In genomic region chr2:188628989-188629889, GRCh38 we compare ENCODE assay signal across 11 cellular contexts.
DNase-seq lines count a peak whose midpoint lies in the region; ATAC-seq, FAIRE-seq and TF ChIP-seq lines count a peak whose summit lies in the region.
"Had no signal": no experiment of that assay in that cellular context is flagged by ENCODE, and none has a peak within 500 bp of the region (broad histone marks: within the 10 kb centered on the region; RNA-seq: fewer than 3 reads in every experiment).

No MANE protein-coding gene starts in this region.

- no peak for DNase-seq in Right ventricle myocardium superior
- no peak for DNase-seq in cardiac septum (ENCODE audit: low spot score)
- no peak for DNase-seq in keratinocyte (ENCODE audit: low read depth, low spot score)
- no peak for DNase-seq in aorta
- no peak for DNase-seq in KG1 (lab: John Stamatoyannopoulos, UW)
- DNase-seq in NCI-H1436 treated with DMSO at 0.1 percent for 48 hours (lab: John Stamatoyannopoulos, UW) = no peak
- DNase-seq: kidney glomerular epithelial cell, NCI-H1436 had no signal

- WGBS in aorta, 2 donors = 74 to 84% methylated on average over 4 of the region's 4 CpGs

- intact Hi-C loops in Right ventricle myocardium superior (cut with DNase I) = no loop called here
- intact Hi-C loops in cardiac septum (cut with DNase I) = no loop called here
- intact Hi-C loops in aorta (cut with DNase I) = no loop called here

- H3K36me3 Mint-ChIP-seq in brain = no peaks in the 10 kb centered on the region

- TF ChIP-seq CTCF in brain (conservative IDR thresholded peaks at IDR 0.05) (no peak), keratinocyte (optimal IDR thresholded peaks at IDR 0.05 in 1 of 3, IDR thresholded peaks at IDR 0.05 in 1 of 3, conservative IDR thresholded peaks at IDR 0.05 in 1 of 3; ENCODE audit: extremely low read depth in 1 of 3, insufficient read depth in 2 of 3, low read length in 3 of 3) (no peak)

- peak; percentile 74 for FAIRE-seq in keratinocyte (lab: Jason Lieb, UNC)

- no peak overlapping the region for H3K9ac ChIP-seq in keratinocyte (ENCODE audit: control insufficient read depth, extremely low read depth, insufficient read depth, low read length)

- H3K9me3 ChIP-seq in keratinocyte (ENCODE audit: control insufficient read depth, low read depth, low read length) = no peaks in the 10 kb centered on the region
- H3K9me3 ChIP-seq in aorta (ENCODE audit: control insufficient read depth, low read length) = no peaks in the 10 kb centered on the region

- peak; percentile 39 for ATAC-seq in Right ventricle myocardium superior (ENCODE audit: poor library complexity)
- peak; percentile 42 for ATAC-seq in aorta (ENCODE audit: low FRiP score)
- no peak for ATAC-seq in GM19455 (IDR thresholded peaks at IDR 0.05; ENCODE audit: unreplicated experiment)

- H3K27me3 ChIP-seq in keratinocyte (ENCODE audit: control insufficient read depth, extremely low read depth, insufficient read depth, low read length) = no peaks in the 10 kb centered on the region
- no peaks in the 10 kb centered on the region for H3K27me3 ChIP-seq in aorta (ENCODE audit: control insufficient read depth in 1 of 2, insufficient read depth in 2 of 2, low read length in 1 of 2)

- H3K4me2 ChIP-seq in keratinocyte (ENCODE audit: control insufficient read depth, extremely low read depth, insufficient read depth, low read depth, low read length) = no peak overlapping the region

- peaks cover 3% of the 10 kb centered on the region for H3K4me1 ChIP-seq in keratinocyte (ENCODE audit: control insufficient read depth, extremely low read depth, insufficient read depth, low read length)
- H3K4me1 ChIP-seq in aorta (ENCODE audit: control insufficient read depth in 1 of 2, insufficient read depth in 2 of 2, low read length in 2 of 2) = peaks cover 0 to 2% of the 10 kb centered on the region in 2 donors

- dilution Hi-C loops in keratinocyte (cut with MboI; ENCODE audit: extremely low pct_ligation_motif_present, low sequenced_read_pairs) = no loop called here

- no peaks in the 10 kb centered on the region for H3K36me3 ChIP-seq in keratinocyte (ENCODE audit: control insufficient read depth in 2 of 2, extremely low read depth in 1 of 2, insufficient read depth in 2 of 2, low read length in 2 of 2)
- no peaks in the 10 kb centered on the region for H3K36me3 ChIP-seq in aorta (ENCODE audit: control insufficient read depth in 1 of 2, insufficient read depth in 2 of 2, low read length in 1 of 2)

- no peak overlapping the region for H2AFZ ChIP-seq in keratinocyte (ENCODE audit: control insufficient read depth, low read length)

- H4K20me1 ChIP-seq in keratinocyte (ENCODE audit: control insufficient read depth, extremely low read depth, insufficient read depth, low read length) = no peaks in the 10 kb centered on the region

- H3K9me1 ChIP-seq in keratinocyte (ENCODE audit: control insufficient read depth, extremely low read depth, insufficient read depth, low read length) = no peaks in the 10 kb centered on the region

- H3K27ac Mint-ChIP-seq in brain = peak overlapping the region in 4 of 5 experiments; percentile 12 to 95 (median 90)
- H3K27ac Mint-ChIP-seq: B cell had no signal

- H3K79me2 ChIP-seq in keratinocyte (ENCODE audit: control insufficient read depth, insufficient read depth, low read length) = no peaks in the 10 kb centered on the region

- no peaks in the 10 kb centered on the region for H3K27me3 Mint-ChIP-seq in brain
- H3K27me3 Mint-ChIP-seq: B cell had no signal

- peaks cover 0 to 3% (median 0%) of the 10 kb centered on the region in 5 experiments for H3K9me3 Mint-ChIP-seq in brain

- H3K4me1 Mint-ChIP-seq in brain = peaks cover 33% of the 10 kb centered on the region
- H3K4me1 Mint-ChIP-seq: B cell had no signal

- no peak overlapping the region for H3K4me3 ChIP-seq in keratinocyte (ENCODE audit: control insufficient read depth in 2 of 3, extremely low read depth in 1 of 3, insufficient read depth in 2 of 3, low read depth in 1 of 3, low read length in 3 of 3)
- no peak overlapping the region for H3K4me3 ChIP-seq in aorta (ENCODE audit: low read length in 2 of 2)

- H3K27ac ChIP-seq in keratinocyte (ENCODE audit: control insufficient read depth, insufficient read depth, low read length) = no peak overlapping the region
- peak overlapping the region; percentile 12 to 57 for H3K27ac ChIP-seq in aorta (ENCODE audit: low read depth in 1 of 2, low read length in 2 of 2)

- H3K4me3 Mint-ChIP-seq in brain = peak overlapping the region in 1 of 5 experiments; percentile 4
- H3K4me3 Mint-ChIP-seq: B cell had no signal
